ENCODE assay signal across 32 cellular contexts in genomic region chr11:6336293-6336692, GRCh38.
"Had no signal": no experiment of that assay in that cellular context is flagged by ENCODE, and none has a peak within 500 bp of the region (broad histone marks: within the 10 kb centered on the region; RNA-seq: fewer than 3 reads in every experiment).

No MANE protein-coding gene starts in this region.

- H3K36me3 ChIP-seq: adrenal gland, ascending aorta, brain microvascular endothelial cell, breast epithelium, cardiac muscle cell had no signal

- H3K4me3 ChIP-seq: adrenal gland, ascending aorta, body of pancreas, breast epithelium, cardiac muscle cell had no signal

- H3K9me3 ChIP-seq: adrenal gland, ascending aorta, body of pancreas, breast epithelium had no signal

- DNase-seq: activated effector memory CD4-positive, alpha-beta T cell treated with anti-CD3 and anti-CD28 coated beads, Interleukin-2, amount 50 U/mL, for 16 hours; activated effector memory CD4-positive, alpha-beta T cell treated with Interleukin-2 at 50 U/mL for 16 hours; activated gamma-delta T cell; activated gamma-delta T cell treated with Interleukin-2 at 50 U/mL for 16 hours; activated naive CD4-positive, alpha-beta T cell; activated naive CD4-positive, alpha-beta T cell treated with anti-CD3 and anti-CD28 coated beads for 36 hours; activated naive CD4-positive, alpha-beta T cell treated with anti-CD3 and anti-CD28 coated beads, Interleukin-2, amount 10 ng/mL, durations not matched to agents 7 days and 5 days; activated naive CD4-positive, alpha-beta T cell treated with anti-CD3 and anti-CD28 coated beads, Interleukin-2, amount 50 U/mL, for 16 hours; activated naive CD4-positive, alpha-beta T cell treated with Interleukin-2 at 50 U/mL for 16 hours; activated naive CD8-positive, alpha-beta T cell treated with anti-CD3 and anti-CD28 coated beads for 36 hours; activated naive CD8-positive, alpha-beta T cell treated with anti-CD3 and anti-CD28 coated beads, Interleukin-2, amount 10 ng/mL, durations not matched to agents 7 days and 5 days; activated naive CD8-positive, alpha-beta T cell treated with anti-CD3 and anti-CD28 coated beads, Interleukin-2, amount 50 U/mL, for 24 hours; activated T-cell treated with anti-CD3 and anti-CD28 coated beads, Interleukin-2, amount 50 U/mL, for 4 hours; activated T-cell treated with anti-CD3 and anti-CD28 coated beads, Interleukin-2, amount 50 U/mL, for 48 hours; activated T-cell treated with anti-CD3 and anti-CD28 coated beads, Interleukin-2, amount 50 U/mL, for 72 hours; adrenal gland; amniotic stem cell; amygdala; anterior cingulate cortex; aorta; body of pancreas; brain microvascular endothelial cell; caudate nucleus; central memory CD4-positive, alpha-beta T cell; cerebellar nuclear complex had no signal

- H3K4me1 ChIP-seq: breast epithelium had no signal

- H3K27ac ChIP-seq: adrenal gland, ascending aorta, body of pancreas, brain microvascular endothelial cell, breast epithelium, cardiac muscle cell had no signal

- ATAC-seq: activated naive CD4-positive, alpha-beta T cell treated with anti-CD3 and anti-CD28 coated beads, Interleukin-2, amount 50 U/mL, for 72 hours; activated naive CD8-positive, alpha-beta T cell treated with anti-CD3 and anti-CD28 coated beads, Interleukin-2, amount 50 U/mL, for 24 hours; activated T-cell treated with anti-CD3 and anti-CD28 coated beads, Interleukin-2, amount 50 U/mL, for 4 hours; activated T-cell treated with anti-CD3 and anti-CD28 coated beads, Interleukin-2, amount 50 U/mL, for 72 hours; activated T-helper 17 cell treated with anti-CD3 and anti-CD28 coated beads, Interleukin-2, amount 50 U/mL, for 72 hours; body of pancreas had no signal

- FAIRE-seq: astrocyte, bronchial epithelial cell had no signal

- H3K27me3 ChIP-seq: adrenal gland, ascending aorta, body of pancreas, brain microvascular endothelial cell, breast epithelium, cardiac muscle cell had no signal
